Comparison of ENCODE assay signal across 11 cellular contexts in the genomic region with DNA sequence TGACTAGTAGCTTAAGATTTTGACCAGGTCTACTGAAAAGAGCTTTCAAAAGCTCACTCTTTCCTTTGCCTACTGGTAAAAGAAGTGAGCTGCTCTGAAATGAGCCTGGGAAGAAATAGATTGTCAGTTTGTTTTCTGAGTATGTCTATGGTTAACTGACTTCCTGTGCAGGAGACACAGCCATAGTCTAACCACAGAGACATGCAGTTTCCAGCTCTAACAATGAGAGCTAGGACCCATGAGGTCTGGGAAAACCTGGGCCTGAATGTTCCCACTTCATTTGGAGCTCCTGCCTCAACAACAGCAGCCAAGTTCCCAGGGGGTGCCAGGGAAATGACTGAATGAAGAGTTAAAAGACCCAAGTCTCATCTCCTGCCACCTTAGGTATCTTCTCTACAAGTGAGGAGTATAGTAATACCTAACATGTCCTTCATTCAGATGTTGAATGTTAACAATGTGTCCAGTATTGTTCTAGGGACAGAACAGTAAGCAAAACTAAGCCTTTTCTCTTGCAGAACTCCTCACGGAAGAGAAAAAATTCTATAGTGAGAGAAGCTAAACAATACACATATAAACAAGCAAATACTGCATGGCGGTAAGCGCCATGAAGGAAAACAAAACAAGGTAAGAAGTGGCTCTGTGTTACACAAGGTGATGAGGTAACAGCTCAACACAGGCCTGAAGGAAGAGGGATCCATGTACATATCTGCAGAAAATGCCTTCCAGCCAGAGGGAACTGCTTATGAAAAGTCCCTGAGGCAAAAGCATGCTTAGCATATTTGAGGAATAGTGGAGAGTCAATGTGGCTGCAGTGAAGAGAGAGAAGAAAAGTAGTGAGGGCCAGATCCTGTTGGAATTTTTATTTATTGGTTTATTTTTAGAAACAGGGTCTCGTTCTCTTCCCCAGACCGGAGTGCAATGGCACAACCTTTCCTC. TPM values are rescaled to one million over a fixed set of nuclear protein-coding genes. Genes with fewer than 3 reads are reported as not detected.
DNase-seq lines count a peak whose midpoint lies in the region; ATAC-seq lines count a peak whose summit lies in the region.
"Had no signal": no experiment of that assay in that cellular context is flagged by ENCODE, and none has a peak within 500 bp of the region (broad histone marks: within the 10 kb centered on the region; RNA-seq: fewer than 3 reads in every experiment).

No MANE protein-coding gene starts in this region.

- DNase-seq in Daoy (ENCODE audit: low read depth) (peak; percentile 24), dedifferentiated amniotic fluid mesenchymal stem cell (ENCODE audit: extremely low spot score) (peak; percentile 23), AML-193 (lab: John Stamatoyannopoulos, UW) (no peak), CD1c-positive myeloid dendritic cell (ENCODE audit: extremely low spot score) (no peak), NAMALWA (ENCODE audit: low spot score) (no peak)
- DNase-seq: DMS79 treated with DMSO at 0.1 percent for 48 hours, NCI-H2171 treated with DMSO at 0.1 percent for 48 hours had no signal

- ATAC-seq in GM19328 (IDR thresholded peaks at IDR 0.05; ENCODE audit: unreplicated experiment) (peak; percentile 55), HG03571 (IDR thresholded peaks at IDR 0.05; ENCODE audit: unreplicated experiment) (peak; percentile 71), HG02973 (IDR thresholded peaks at IDR 0.05; ENCODE audit: unreplicated experiment) (no peak)

RNA-seq across cellular contexts. Expression of a gene that starts 26.4 kb away (rescaled TPM):
- total RNA-seq in Daoy (2014; rRNA removed; shearing (Covaris generic)): 94.4 and 124 TPM in 2 replicates
- total RNA-seq: natural killer cell treated with Interleukin-12 subunit alpha and Interleukin-12 subunit beta and Interleukin-15 and Interleukin-18, amount 100 ng/mL, for 72 hours had no signal

Comparison
In these comparisons a context has a peak if more than half of its experiments do, and no peak if none do; other contexts are left out.
1. DNase-seq: peak in Daoy (single experiment) and dedifferentiated amniotic fluid mesenchymal stem cell (single experiment); none in AML-193 (0 of 2), CD1c-positive myeloid dendritic cell (single experiment) and NAMALWA (single experiment).